1 cellular context compared by ENCODE assay signal in genomic region chr6:154872605-154873004, GRCh38.
TF ChIP-seq lines count a peak whose summit lies in the region.

No MANE protein-coding gene starts in this region.

TF ChIP-seq in GM23338, 12 proteins besides CTCF, POLR2A, EP300 and RAD21 (continued from another document):
- TF ChIP-seq ZNF462 (CRISPR knock-in tag; IDR thresholded peaks at IDR 0.05) (no peak), ZNF114 (CRISPR knock-in tag; IDR thresholded peaks at IDR 0.05) (no peak), ETS1 (IDR thresholded peaks at IDR 0.05) (no peak), ZNF331 (CRISPR knock-in tag; IDR thresholded peaks at IDR 0.05; ENCODE audit: low read depth) (no peak), EZH2 (IDR thresholded peaks at IDR 0.05; ENCODE audit: low read depth, unreplicated experiment) (no peak)
